Comparison of ENCODE assay signal across 19 cellular contexts in genomic region chr20:34001378-34001777, GRCh38. TPM values are rescaled to one million over a fixed set of nuclear protein-coding genes. Genes with fewer than 3 reads are reported as not detected.
DNase-seq lines count a peak whose midpoint lies in the region; ATAC-seq and TF ChIP-seq lines count a peak whose summit lies in the region.
"Had no signal": no experiment of that assay in that cellular context is flagged by ENCODE, and none has a peak within 500 bp of the region (broad histone marks: within the 10 kb centered on the region; RNA-seq: fewer than 3 reads in every experiment).

No MANE protein-coding gene starts in this region.

- intact Hi-C loops in left ventricle myocardium superior (cut with micrococcal nuclease): loop anchor here (10.0 kb wide), 1 partner anchor 53 kb away; no protein-coding TSS in a partner anchor

- H3K27ac Mint-ChIP-seq in activated T-cell treated with anti-CD3 and anti-CD28 coated beads, Interleukin-2, amount 50 U/mL, for 72 hours: peak overlapping the region; percentile 54
- no peak overlapping the region for H3K27ac Mint-ChIP-seq in activated T-cell treated with anti-CD3 and anti-CD28 coated beads, Interleukin-2, amount 50 U/mL, for 24 hours
- H3K27ac Mint-ChIP-seq in T-helper 17 cell: no peak overlapping the region
- H3K27ac Mint-ChIP-seq in progenitor cell of endocrine pancreas: peak overlapping the region; percentile 26
- no peak overlapping the region for H3K27ac Mint-ChIP-seq in T-cell

- H3K4me1 Mint-ChIP-seq in activated T-cell treated with anti-CD3 and anti-CD28 coated beads, Interleukin-2, amount 50 U/mL, for 72 hours (ENCODE audit: low read depth): peaks cover 94% of the 10 kb centered on the region
- H3K4me1 Mint-ChIP-seq in activated T-cell treated with anti-CD3 and anti-CD28 coated beads, Interleukin-2, amount 50 U/mL, for 24 hours (ENCODE audit: low read depth): peaks cover 90% of the 10 kb centered on the region
- H3K4me1 Mint-ChIP-seq in T-helper 17 cell (peaks cover 78% of the 10 kb centered on the region), progenitor cell of endocrine pancreas (ENCODE audit: low read depth) (peaks cover 53% of the 10 kb centered on the region), T-cell (peaks cover 93 to 99% (median 95%) of the 10 kb centered on the region in 3 donors)

- no peak for ATAC-seq in activated T-cell treated with anti-CD3 and anti-CD28 coated beads, Interleukin-2, amount 50 U/mL, for 72 hours (replicated peaks in 1 of 2)
- no peak for ATAC-seq in T-helper 17 cell
- ATAC-seq in left ventricle myocardium superior: no peak
- ATAC-seq in T-cell (replicated peaks in 1 of 4): no peak
- ATAC-seq in GM21576 (IDR thresholded peaks at IDR 0.05; ENCODE audit: unreplicated experiment): no peak

- H3K9me3 Mint-ChIP-seq in activated T-cell treated with anti-CD3 and anti-CD28 coated beads, Interleukin-2, amount 50 U/mL, for 72 hours: no peaks in the 10 kb centered on the region
- H3K9me3 Mint-ChIP-seq in activated T-cell treated with anti-CD3 and anti-CD28 coated beads, Interleukin-2, amount 50 U/mL, for 24 hours: no peaks in the 10 kb centered on the region
- no peaks in the 10 kb centered on the region for H3K9me3 Mint-ChIP-seq in progenitor cell of endocrine pancreas (ENCODE audit: low read depth)
- H3K9me3 Mint-ChIP-seq in T-cell: no peaks in the 10 kb centered on the region
- H3K9me3 Mint-ChIP-seq: CD8-positive, alpha-beta memory T cell had no signal

- POLR2A ChIA-PET in T-cell (lab: Charles Lee): interaction anchor here in 1 of 2 donors (0.6 kb wide), 1 partner anchor 56 kb away, joined by 3 read pairs; no protein-coding TSS in a partner anchor

- H3K9me3 ChIP-seq in T-helper 17 cell (ENCODE audit: control insufficient read depth, low read length, poor library complexity, severe bottlenecking): no peaks in the 10 kb centered on the region
- H3K9me3 ChIP-seq: BE2C, SJCRH30 had no signal

- H3K36me3 Mint-ChIP-seq in activated T-cell treated with anti-CD3 and anti-CD28 coated beads, Interleukin-2, amount 50 U/mL, for 72 hours (ENCODE audit: insufficient read depth in 2 of 2): peaks cover 4 to 18% of the 10 kb centered on the region in 2 donors
- peaks cover 63% of the 10 kb centered on the region for H3K36me3 Mint-ChIP-seq in activated T-cell treated with anti-CD3 and anti-CD28 coated beads, Interleukin-2, amount 50 U/mL, for 24 hours (ENCODE audit: low read depth)
- H3K36me3 Mint-ChIP-seq in T-helper 17 cell (ENCODE audit: low read depth): peaks cover 12% of the 10 kb centered on the region
- peaks cover 9% of the 10 kb centered on the region for H3K36me3 Mint-ChIP-seq in progenitor cell of endocrine pancreas (ENCODE audit: insufficient read depth)
- H3K36me3 Mint-ChIP-seq in T-cell: peaks cover 15% of the 10 kb centered on the region

- DNase-seq in activated T-cell treated with anti-CD3 and anti-CD28 coated beads, Interleukin-2, amount 50 U/mL, for 72 hours: no peak
- DNase-seq in activated T-cell treated with anti-CD3 and anti-CD28 coated beads, Interleukin-2, amount 50 U/mL, for 24 hours: no peak
- DNase-seq in EL: peak; percentile 20
- DNase-seq in T-helper 17 cell: no peak
- DNase-seq in progenitor cell of endocrine pancreas (ENCODE audit: low spot score, unreplicated experiment): no peak
- DNase-seq in left ventricle myocardium superior: no peak
- no peak for DNase-seq in T-cell
- DNase-seq: 8988T; BE2C; CD8-positive, alpha-beta memory T cell; DMS79; KG1; NCI-H1417; NCI-H187; NCI-H2227 treated with DMSO at 0.1 percent for 48 hours; NCI-H510A treated with DMSO at 0.1 percent for 48 hours; NCI-H82; SJCRH30 had no signal

- TF ChIP-seq CTCF in progenitor cell of endocrine pancreas (IDR thresholded peaks at IDR 0.05; ENCODE audit: unreplicated experiment): no peak

- CTCF ChIA-PET in T-cell (lab: Charles Lee): interaction anchor here in 1 of 2 donors (0.6 kb wide), 2 partner anchors 22 to 24 kb away, joined by 3 read pairs; no protein-coding TSS in a partner anchor

- no peak overlapping the region for H3K4me3 Mint-ChIP-seq in activated T-cell treated with anti-CD3 and anti-CD28 coated beads, Interleukin-2, amount 50 U/mL, for 72 hours
- no peak overlapping the region for H3K4me3 Mint-ChIP-seq in activated T-cell treated with anti-CD3 and anti-CD28 coated beads, Interleukin-2, amount 50 U/mL, for 24 hours
- H3K4me3 Mint-ChIP-seq in T-helper 17 cell (peak overlapping the region; percentile 39), progenitor cell of endocrine pancreas (ENCODE audit: low read depth) (no peak overlapping the region), T-cell (peak overlapping the region in 1 of 3 donors; percentile 42)

- no peaks in the 10 kb centered on the region for H3K27me3 Mint-ChIP-seq in activated T-cell treated with anti-CD3 and anti-CD28 coated beads, Interleukin-2, amount 50 U/mL, for 72 hours (ENCODE audit: low read depth)
- H3K27me3 Mint-ChIP-seq in activated T-cell treated with anti-CD3 and anti-CD28 coated beads, Interleukin-2, amount 50 U/mL, for 24 hours: no peaks in the 10 kb centered on the region
- no peaks in the 10 kb centered on the region for H3K27me3 Mint-ChIP-seq in T-helper 17 cell
- no peaks in the 10 kb centered on the region for H3K27me3 Mint-ChIP-seq in progenitor cell of endocrine pancreas
- H3K27me3 Mint-ChIP-seq in T-cell: no peaks in the 10 kb centered on the region
- H3K27me3 Mint-ChIP-seq: CD8-positive, alpha-beta memory T cell had no signal

RNA-seq across cellular contexts. Expression of gene RALY, which starts 7.7 kb away (rescaled TPM):
- 100 to 1,000 TPM; 148 to 164 TPM for total RNA-seq in activated T-cell treated with anti-CD3 and anti-CD28 coated beads, Interleukin-2, amount 50 U/mL, for 72 hours
- 100 to 1,000 TPM; 120 to 137 TPM for total RNA-seq in T-helper 17 cell
- total RNA-seq in progenitor cell of endocrine pancreas: 228 and 236 TPM in 2 replicates
- 104 TPM for total RNA-seq in left ventricle myocardium superior
- total RNA-seq in T-cell: 100 to 1,000 TPM; 110 to 126 (median 125) TPM

Comparison
In these comparisons a context has a peak if more than half of its experiments do, and no peak if none do; other contexts are left out.
1. H3K27ac Mint-ChIP-seq: peak in activated T-cell treated with anti-CD3 and anti-CD28 coated beads, Interleukin-2, amount 50 U/mL, for 72 hours (single experiment) and progenitor cell of endocrine pancreas (single experiment); none in activated T-cell treated with anti-CD3 and anti-CD28 coated beads, Interleukin-2, amount 50 U/mL, for 24 hours (single experiment), T-helper 17 cell (single experiment) and T-cell (0 of 2).